2 cellular contexts compared by ENCODE assay signal in genomic region chr10:89338717-89339116, GRCh38.
TF ChIP-seq lines count a peak whose summit lies in the region.

No MANE protein-coding gene starts in this region.

TF ChIP-seq in A549, 52 proteins besides CTCF, POLR2A, EP300 and RAD21:
- TF ChIP-seq HOXA7 (CRISPR knock-in tag; IDR thresholded peaks at IDR 0.05) = no peak
- TF ChIP-seq MAFK (IDR thresholded peaks at IDR 0.05; ENCODE audit: partially characterized antibody) = peak; percentile 91

TF ChIP-seq in K562, 482 proteins besides CTCF, POLR2A, EP300 and RAD21:
- TF ChIP-seq MAFG (tag; conservative IDR thresholded peaks at IDR 0.05) (peak; percentile 74), MAFF (IDR thresholded peaks at IDR 0.05; ENCODE audit: low read length) (peak; percentile 78), MAFK (IDR thresholded peaks at IDR 0.05; ENCODE audit: low read length) (peak; percentile 75), HSF4 (CRISPR knock-in tag; IDR thresholded peaks at IDR 0.05; ENCODE audit: borderline replicate concordance) (no peak), ZNF316 (IDR thresholded peaks at IDR 0.05) (peak; percentile 85), ZNF76 (CRISPR knock-in tag; IDR thresholded peaks at IDR 0.05; ENCODE audit: borderline replicate concordance) (no peak), C11orf30 (IDR thresholded peaks at IDR 0.05; ENCODE audit: low read depth) (peak; percentile 74), ZNF780A (CRISPR knock-in tag; IDR thresholded peaks at IDR 0.05) (no peak)
